ENCODE assay signal across 22 cellular contexts in the genomic region with DNA sequence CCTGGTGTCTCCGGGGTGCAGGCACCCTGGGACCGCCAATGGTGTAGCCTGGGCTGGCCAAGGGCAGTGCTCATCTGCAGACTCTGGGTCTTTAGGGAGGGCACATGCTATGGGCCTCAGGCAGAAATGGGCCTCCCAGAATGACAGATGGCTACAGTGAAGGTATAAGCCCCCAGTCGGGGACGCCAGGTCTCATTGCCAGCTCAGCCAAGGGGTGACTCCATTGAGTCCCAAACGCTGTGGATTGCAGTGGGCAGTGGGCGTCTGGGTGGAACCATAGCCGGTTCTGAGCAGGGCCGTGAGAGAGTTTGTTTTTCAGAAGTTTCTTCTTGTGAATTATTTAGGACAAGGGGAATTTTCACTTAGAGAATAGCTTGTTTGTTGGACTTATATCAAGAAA.
DNase-seq lines count a peak whose midpoint lies in the region; ATAC-seq, FAIRE-seq and TF ChIP-seq lines count a peak whose summit lies in the region.
"Had no signal": no experiment of that assay in that cellular context is flagged by ENCODE, and none has a peak within 500 bp of the region (broad histone marks: within the 10 kb centered on the region; RNA-seq: fewer than 3 reads in every experiment).

No MANE protein-coding gene starts in this region.

- DNase-seq in activated effector memory CD4-positive, alpha-beta T cell treated with anti-CD3 and anti-CD28 coated beads, Interleukin-2, amount 50 U/mL, for 16 hours = peak; percentile 34
- DNase-seq in activated effector memory CD4-positive, alpha-beta T cell treated with Interleukin-2 at 50 U/mL for 16 hours = no peak
- DNase-seq in WERI-Rb-1 = peak; percentile 23
- DNase-seq in kidney = peak; percentile 63
- no peak for DNase-seq in testis
- no peak for DNase-seq in NCI-H2171 (lab: John Stamatoyannopoulos, UW)
- DNase-seq: AML-193; Caco-2; Calu3; CD4-positive, alpha-beta T cell; CD8-positive, alpha-beta T cell; DMS79 treated with DMSO at 0.1 percent for 48 hours; GF-D8 had no signal

- intact Hi-C loops in kidney (cut with DNase I) = no loop called here
- intact Hi-C loops in testis (cut with DNase I; ENCODE audit: low total_unique reads) = no loop called here

- H3K9me3 ChIP-seq in WERI-Rb-1 (ENCODE audit: severe bottlenecking) (no peaks in the 10 kb centered on the region), kidney (ENCODE audit: control insufficient read depth in 1 of 2, low read length in 2 of 2) (no peaks in the 10 kb centered on the region), testis (no peaks in the 10 kb centered on the region)
- H3K9me3 ChIP-seq: A549; BLaER1 treated with 17β-estradiol and CSF1 and Interleukin-3, amounts not matched to agents 10 nM and 100 nM; Caco-2 had no signal

- no peak for TF ChIP-seq POLR2A in testis (IDR thresholded peaks at IDR 0.05)

- H3K4me1 ChIP-seq in kidney (ENCODE audit: control insufficient read depth in 1 of 2, insufficient read depth in 1 of 2, low read depth in 1 of 2, low read length in 2 of 2) (no peaks in the 10 kb centered on the region), testis (peaks cover 41% of the 10 kb centered on the region)
- H3K4me1 ChIP-seq: BLaER1 treated with 17β-estradiol and CSF1 and Interleukin-3, amounts not matched to agents 10 nM and 100 nM; Caco-2 had no signal

- no peak overlapping the region for H3K4me3 ChIP-seq in WERI-Rb-1 (ENCODE audit: low read depth, low read length)
- H3K4me3 ChIP-seq in kidney (ENCODE audit: low read length in 2 of 2) = no peak overlapping the region
- H3K4me3 ChIP-seq in testis = no peak overlapping the region
- H3K4me3 ChIP-seq: A549; BLaER1 treated with 17β-estradiol and CSF1 and Interleukin-3, amounts not matched to agents 10 nM and 100 nM had no signal

- TF ChIP-seq CTCF in WERI-Rb-1 (IDR thresholded peaks at IDR 0.05; ENCODE audit: low read depth, low read length) (no peak), kidney (IDR thresholded peaks at IDR 0.05; ENCODE audit: borderline replicate concordance, extremely low read depth, insufficient read depth) (no peak), testis (IDR thresholded peaks at IDR 0.05) (no peak)

- no peak overlapping the region for H3K9ac ChIP-seq in kidney (ENCODE audit: low read length in 2 of 2)
- H3K9ac ChIP-seq: BLaER1 treated with 17β-estradiol and CSF1 and Interleukin-3, amounts not matched to agents 10 nM and 100 nM had no signal

- H3K27ac ChIP-seq in WERI-Rb-1 = no peak overlapping the region
- H3K27ac ChIP-seq in kidney (ENCODE audit: low read depth in 2 of 2, low read length in 2 of 2) = no peak overlapping the region
- peak overlapping the region; percentile 21 to 65 for H3K27ac ChIP-seq in testis
- H3K27ac ChIP-seq: 22Rv1; A549; BLaER1 treated with 17β-estradiol and CSF1 and Interleukin-3, amounts not matched to agents 10 nM and 100 nM; C4-2B had no signal

- no peaks in the 10 kb centered on the region for H3K36me3 ChIP-seq in WERI-Rb-1
- H3K36me3 ChIP-seq in kidney (ENCODE audit: control insufficient read depth in 1 of 2, insufficient read depth in 2 of 2, low read length in 2 of 2) = no peaks in the 10 kb centered on the region
- H3K36me3 ChIP-seq in testis (ENCODE audit: low read depth, missing control alignments) = no peaks in the 10 kb centered on the region
- H3K36me3 ChIP-seq: BLaER1 treated with 17β-estradiol and CSF1 and Interleukin-3, amounts not matched to agents 10 nM and 100 nM had no signal

- no peak for FAIRE-seq in kidney (lab: Jason Lieb, UNC)
- FAIRE-seq: A549, D721Med, G401.6, GM12891, GM19239 had no signal

- WGBS in testis, 2 donors = 68 to 77% methylated on average over 6 to 8 of the region's 8 CpGs

- no peaks in the 10 kb centered on the region for H3K27me3 ChIP-seq in WERI-Rb-1 (ENCODE audit: insufficient read depth, low read depth, severe bottlenecking)
- H3K27me3 ChIP-seq in testis = no peaks in the 10 kb centered on the region
- H3K27me3 ChIP-seq: BLaER1 treated with 17β-estradiol and CSF1 and Interleukin-3, amounts not matched to agents 10 nM and 100 nM had no signal

- no peak for ATAC-seq in activated CD4-positive, CD25-positive, alpha-beta regulatory T cell treated with anti-CD3 and anti-CD28 coated beads, Interleukin-2, amount 50 U/mL, for 24 hours
- ATAC-seq: A549; CD8-positive, alpha-beta T cell had no signal

Comparison
In these comparisons a context has a peak if more than half of its experiments do, and no peak if none do; other contexts are left out.
1. DNase-seq: peak in activated effector memory CD4-positive, alpha-beta T cell treated with anti-CD3 and anti-CD28 coated beads, Interleukin-2, amount 50 U/mL, for 16 hours (single experiment), WERI-Rb-1 (single experiment) and kidney (single experiment); none in activated effector memory CD4-positive, alpha-beta T cell treated with Interleukin-2 at 50 U/mL for 16 hours (single experiment), testis (single experiment) and NCI-H2171 (single experiment).
2. H3K27ac ChIP-seq: peak in testis (2 of 2); none in WERI-Rb-1 (single experiment) and kidney (0 of 2).